1 cellular context compared by ENCODE assay signal in genomic region chr12:48182659-48183058, GRCh38.
TF ChIP-seq lines count a peak whose summit lies in the region.

No MANE protein-coding gene starts in this region.

TF ChIP-seq in GM23338, 12 proteins besides CTCF, POLR2A, EP300 and RAD21 (continued from another document):
- TF ChIP-seq ZNF462 (CRISPR knock-in tag; IDR thresholded peaks at IDR 0.05) (no peak), ZNF114 (CRISPR knock-in tag; IDR thresholded peaks at IDR 0.05) (no peak), NANOG (IDR thresholded peaks at IDR 0.05; ENCODE audit: borderline replicate concordance) (no peak), EZH2phosphoT487 (IDR thresholded peaks at IDR 0.05; ENCODE audit: unreplicated experiment) (no peak)
